Comparison of ENCODE assay signal across 26 cellular contexts in the genomic region with DNA sequence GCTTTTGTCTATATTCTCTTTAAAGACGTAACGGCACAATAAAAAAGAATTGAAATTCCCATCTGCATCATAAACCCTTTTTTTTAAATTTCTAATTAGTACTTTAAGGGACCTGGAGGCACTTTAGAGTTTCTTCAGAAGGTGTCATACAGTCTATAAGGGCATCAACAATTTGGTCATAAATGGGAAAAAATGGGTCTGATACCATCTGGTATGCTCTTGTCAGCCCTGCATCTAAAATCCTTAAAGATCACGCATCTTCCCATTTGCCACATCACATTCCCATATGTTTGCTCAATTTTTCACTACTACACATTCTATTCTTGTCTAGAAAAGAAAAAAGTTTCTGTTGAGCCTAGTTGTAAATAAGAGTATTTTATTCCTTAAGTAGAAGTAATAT.
"Had no signal": no experiment of that assay in that cellular context is flagged by ENCODE, and none has a peak within 500 bp of the region (broad histone marks: within the 10 kb centered on the region; RNA-seq: fewer than 3 reads in every experiment).

No MANE protein-coding gene starts in this region.

- FAIRE-seq: urothelium cell line had no signal

- H3K36me3 ChIP-seq: stomach, suprapubic skin, thoracic aorta, thyroid gland, tibial artery, tibial nerve, transverse colon, upper lobe of left lung, upper lobe of right lung, uterus, vagina had no signal

- ATAC-seq: stimulated activated effector memory CD8-positive, alpha-beta T cell treated with anti-CD3 and anti-CD28 coated beads, Interleukin-12 subunit alpha, Interleukin-12 subunit beta, amount 100 ng/mL, for 72 hours; stimulated activated memory B cell treated with anti-CD40 and anti-IgM and Interleukin-4, amounts not matched to agents 10 μg/mL and 1 μg/mL and 100 μg/mL, for 72 hours; stimulated activated naive B cell treated with anti-CD40 and anti-IgM and Interleukin-4, amounts not matched to agents 10 μg/mL and 1 μg/mL and 100 μg/mL, for 72 hours; stimulated activated naive CD8-positive, alpha-beta T cell treated with anti-CD3 and anti-CD28 coated beads, Interleukin-15, amount 100 ng/mL, for 72 hours; stimulated activated naive CD8-positive, alpha-beta T cell treated with anti-CD3 and anti-CD28 coated beads, Interleukin-15, Interleukin-2, amounts not matched to agents 100 U/mL and 50 U/mL, for 24 hours; upper lobe of right lung had no signal

- H3K4me3 ChIP-seq: stomach, suprapubic skin, testis, thoracic aorta, thyroid gland, tibial artery, tibial nerve, transverse colon, upper lobe of left lung, upper lobe of right lung, uterus, vagina had no signal

- H3K4me1 ChIP-seq: stomach, suprapubic skin, testis, thyroid gland, tibial nerve, transverse colon, upper lobe of left lung, upper lobe of right lung, uterus, vagina had no signal

- H3K9me3 ChIP-seq: stomach, suprapubic skin, testis, thoracic aorta, thyroid gland, tibial artery, tibial nerve, transverse colon, upper lobe of left lung, upper lobe of right lung, uterus, vagina had no signal

- H3K27me3 ChIP-seq: stomach, suprapubic skin, testis, thyroid gland, tibial artery, tibial nerve, transverse colon, upper lobe of left lung, upper lobe of right lung, uterus, vagina had no signal

- DNase-seq: stimulated activated CD4-positive, alpha-beta T cell treated with anti-CD3 and anti-CD28 coated beads, Interleukin-2, amount 100 ng/mL, for 24 hours; stimulated activated CD4-positive, alpha-beta T cell treated with anti-CD3 and anti-CD28 coated beads, Interleukin-2, amount 100 ng/mL, for 48 hours; stimulated activated CD4-positive, alpha-beta T cell treated with anti-CD3 and anti-CD28 coated beads, Interleukin-4, amount 100 ng/mL, for 1 hour; stimulated activated CD4-positive, alpha-beta T cell treated with anti-CD3 and anti-CD28 coated beads, Interleukin-4, amount 100 ng/mL, for 24 hours; stimulated activated CD4-positive, alpha-beta T cell treated with anti-CD3 and anti-CD28 coated beads, Interleukin-4, amount 100 ng/mL, for 4 hours; stimulated activated naive B cell treated with anti-CD40 and anti-IgM and Interleukin-4, amounts not matched to agents 10 μg/mL and 1 μg/mL and 100 μg/mL, for 72 hours; stimulated activated naive CD4-positive, alpha-beta T cell; stimulated activated naive CD4-positive, alpha-beta T cell treated with Interleukin-2 at 50 U/mL for 16 hours; stimulated activated naive CD8-positive, alpha-beta T cell treated with anti-CD3 and anti-CD28 coated beads, Interleukin-15, amount 100 ng/mL, for 72 hours; stimulated activated naive CD8-positive, alpha-beta T cell treated with anti-CD3 and anti-CD28 coated beads, Interleukin-15, Interleukin-2, amounts not matched to agents 100 U/mL and 50 U/mL, for 24 hours; stomach; substantia nigra; testis; thyroid gland; tibial artery; transverse colon; upper lobe of left lung; upper lobe of right lung; uterus had no signal

- H3K27ac ChIP-seq: stomach, suprapubic skin, testis, thoracic aorta, thyroid gland, tibial artery, tibial nerve, transverse colon, upper lobe of left lung, upper lobe of right lung, uterus, vagina had no signal
